In the genomic region with DNA sequence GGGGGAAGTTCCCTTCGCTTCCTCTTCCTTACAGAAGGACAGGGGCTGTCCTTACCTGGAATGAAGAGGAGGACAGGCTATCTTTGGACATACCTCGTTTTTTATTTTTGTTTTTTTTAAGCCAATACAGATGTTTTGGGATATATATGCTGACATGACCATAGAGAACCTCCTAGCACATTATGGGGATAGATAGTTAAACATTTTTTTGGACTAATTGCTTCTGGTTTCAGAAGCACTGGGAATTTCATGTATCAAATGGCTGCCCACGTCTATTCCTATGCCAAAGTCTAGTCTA, we compare ENCODE assay signal across 9 cellular contexts.
A peak's percentile ranks its signal among the peaks of the same experiment; 100 is the strongest.
DNase-seq lines count a peak whose midpoint lies in the region; ATAC-seq and TF ChIP-seq lines count a peak whose summit lies in the region.
"Had no signal": no experiment of that assay in that cellular context is flagged by ENCODE, and none has a peak within 500 bp of the region (broad histone marks: within the 10 kb centered on the region; RNA-seq: fewer than 3 reads in every experiment).

No MANE protein-coding gene starts in this region.

- no peak overlapping the region for H3K27ac ChIP-seq in CD4-positive, CD25-positive, alpha-beta regulatory T cell (ENCODE audit: insufficient read depth, low read length, poor library complexity, severe bottlenecking)
- H3K27ac ChIP-seq in esophagus (ENCODE audit: low read depth in 2 of 2, low read length in 1 of 2) (peak overlapping the region; percentile 97 to 100), gastrocnemius medialis (peak overlapping the region; percentile 73 to 83 (median 79))

- peak overlapping the region in 3 of 4 donors; percentile 22 to 81 (median 38) for H3K4me3 Mint-ChIP-seq in CD4-positive, CD25-positive, alpha-beta regulatory T cell
- peak overlapping the region; percentile 26 to 75 (median 42) for H3K4me3 Mint-ChIP-seq in T-cell

- no peaks in the 10 kb centered on the region for H3K27me3 ChIP-seq in CD4-positive, CD25-positive, alpha-beta regulatory T cell (ENCODE audit: control insufficient read depth, insufficient read depth, low read length)
- no peaks in the 10 kb centered on the region for H3K27me3 ChIP-seq in esophagus (ENCODE audit: control insufficient read depth in 1 of 2, insufficient read depth in 2 of 2, low read length in 2 of 2)
- H3K27me3 ChIP-seq in gastrocnemius medialis, result no peaks in the 10 kb centered on the region

- peak overlapping the region; percentile 4 to 89 (median 79) for H3K27ac Mint-ChIP-seq in CD4-positive, CD25-positive, alpha-beta regulatory T cell
- peak overlapping the region; percentile 62 to 85 for H3K27ac Mint-ChIP-seq in T-cell

- no peaks in the 10 kb centered on the region for H3K27me3 Mint-ChIP-seq in CD4-positive, CD25-positive, alpha-beta regulatory T cell
- H3K27me3 Mint-ChIP-seq in T-cell, result no peaks in the 10 kb centered on the region

- no peak for ATAC-seq in CD4-positive, CD25-positive, alpha-beta regulatory T cell (ENCODE audit: low read depth in 2 of 2)
- ATAC-seq in T-cell (replicated peaks in 1 of 4) (no peak), gastrocnemius medialis (no peak), HG03025 (IDR thresholded peaks at IDR 0.05; ENCODE audit: low FRiP score, unreplicated experiment) (no peak), GM18873 (IDR thresholded peaks at IDR 0.05; ENCODE audit: low FRiP score, unreplicated experiment) (no peak), HG02970 (IDR thresholded peaks at IDR 0.05; ENCODE audit: low FRiP score, unreplicated experiment) (no peak)

- in situ Hi-C loops in gastrocnemius medialis (cut with MboI; ENCODE audit: low sequenced_read_pairs in 4 of 4), result no loop called here

- 27 to 39% methylated on average over 3 of the region's 3 CpGs for WGBS in esophagus, 2 donors

- H3K9me3 Mint-ChIP-seq in CD4-positive, CD25-positive, alpha-beta regulatory T cell, result peaks cover 0 to 6% (median 2%) of the 10 kb centered on the region in 7 donors
- H3K9me3 Mint-ChIP-seq in T-cell, result peaks cover 3 to 4% (median 3%) of the 10 kb centered on the region in 3 donors

- peaks cover 34% of the 10 kb centered on the region for H3K4me1 ChIP-seq in CD4-positive, CD25-positive, alpha-beta regulatory T cell (ENCODE audit: control insufficient read depth, insufficient read depth, low read length, poor library complexity, severe bottlenecking)
- H3K4me1 ChIP-seq in esophagus (ENCODE audit: control insufficient read depth in 2 of 2, insufficient read depth in 2 of 2, low read length in 1 of 2) (peaks cover 0 to 25% of the 10 kb centered on the region in 2 donors), gastrocnemius medialis (peaks cover 20 to 26% of the 10 kb centered on the region in 2 donors)

- TF ChIP-seq POLR2A in gastrocnemius medialis (IDR thresholded peaks at IDR 0.05), result no peak

- POLR2A ChIA-PET in T-cell (lab: Charles Lee), result no interaction called here

- no peaks in the 10 kb centered on the region for H3K9me3 ChIP-seq in CD4-positive, CD25-positive, alpha-beta regulatory T cell (ENCODE audit: control insufficient read depth in 2 of 2, low read length in 2 of 2)
- H3K9me3 ChIP-seq in esophagus (ENCODE audit: control insufficient read depth in 2 of 2, insufficient read depth in 1 of 2, low read depth in 1 of 2, low read length in 1 of 2) (no peaks in the 10 kb centered on the region), gastrocnemius medialis (no peaks in the 10 kb centered on the region)

- H3K36me3 ChIP-seq in CD4-positive, CD25-positive, alpha-beta regulatory T cell (ENCODE audit: control insufficient read depth, insufficient read depth, low read length), result peaks cover 4% of the 10 kb centered on the region
- H3K36me3 ChIP-seq in esophagus (ENCODE audit: control insufficient read depth in 2 of 2, insufficient read depth in 2 of 2, low read length in 1 of 2) (peaks cover 0 to 3% of the 10 kb centered on the region in 2 donors), gastrocnemius medialis (no peaks in the 10 kb centered on the region)

- CTCF ChIA-PET in T-cell (lab: Charles Lee), result interaction anchor here in 1 of 2 donors (0.6 kb wide), 1 partner anchor 312 kb away, joined by 7 read pairs; no protein-coding TSS in a partner anchor

- intact Hi-C loops in gastrocnemius medialis (cut with DNase I; ENCODE audit: low total_unique reads), result loop anchor here (5.0 to 10.0 kb wide), 2 partner anchors 86 to 454 kb away; no protein-coding TSS in a partner anchor

- no peak overlapping the region for H3K4me3 ChIP-seq in CD4-positive, CD25-positive, alpha-beta regulatory T cell (ENCODE audit: low read depth, low read length)
- H3K4me3 ChIP-seq in esophagus (ENCODE audit: low read depth in 1 of 2, low read length in 2 of 2) (no peak overlapping the region), gastrocnemius medialis (peak overlapping the region in 1 of 4 donors; percentile 2)

- H3K36me3 Mint-ChIP-seq in CD4-positive, CD25-positive, alpha-beta regulatory T cell, result peaks cover 58% of the 10 kb centered on the region
- H3K36me3 Mint-ChIP-seq in T-cell, result peaks cover 54% of the 10 kb centered on the region

- peaks cover 17 to 57% (median 49%) of the 10 kb centered on the region in 4 donors for H3K4me1 Mint-ChIP-seq in CD4-positive, CD25-positive, alpha-beta regulatory T cell
- H3K4me1 Mint-ChIP-seq in T-cell, result peaks cover 58 to 62% (median 59%) of the 10 kb centered on the region in 3 donors

- DNase-seq in CD4-positive, CD25-positive, alpha-beta regulatory T cell, result no peak
- no peak for DNase-seq in T-cell
- DNase-seq in gastrocnemius medialis, result no peak
- DNase-seq in DMS153 treated with DMSO at 0.1 percent for 48 hours (lab: John Stamatoyannopoulos, UW; ENCODE audit: unreplicated experiment), result no peak
- DNase-seq: effector CD4-positive, alpha-beta T cell had no signal

- TF ChIP-seq CTCF in gastrocnemius medialis (IDR thresholded peaks at IDR 0.05 in 4 of 5, conservative IDR thresholded peaks at IDR 0.05 in 1 of 5), result no peak
